In the genomic region with DNA sequence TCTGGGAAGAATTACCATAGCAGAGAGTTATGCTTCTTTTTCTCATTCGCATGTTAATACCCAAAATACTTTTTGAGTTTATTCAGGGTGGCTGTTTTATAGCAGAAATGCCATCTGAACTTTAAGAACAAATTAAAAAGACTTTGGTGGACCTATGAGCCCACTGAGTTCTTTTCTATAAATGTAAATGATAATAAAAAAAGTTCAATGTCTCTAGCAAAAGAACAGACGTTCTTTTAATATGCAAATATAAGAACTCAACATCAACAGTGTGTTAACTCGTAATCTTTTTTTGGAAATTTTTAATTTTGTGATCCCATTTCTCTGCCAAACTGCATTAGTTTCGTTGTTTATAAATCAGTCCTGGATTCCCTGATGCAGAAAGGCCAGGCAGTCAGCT, we compare ENCODE assay signal across 21 cellular contexts.
"Had no signal": no experiment of that assay in that cellular context is flagged by ENCODE, and none has a peak within 500 bp of the region (broad histone marks: within the 10 kb centered on the region; RNA-seq: fewer than 3 reads in every experiment).

No MANE protein-coding gene starts in this region.

- H3K36me3 ChIP-seq: esophagus muscularis mucosa, gastroesophageal sphincter, heart left ventricle, left lung, lower lobe of right lung had no signal

- H3K4me3 ChIP-seq: coronary artery, dorsolateral prefrontal cortex, esophagus muscularis mucosa, gastroesophageal sphincter, heart left ventricle, left lung, lower lobe of right lung had no signal

- FAIRE-seq: colon, endothelial cell of umbilical vein, frontal cortex, islet of Langerhans, keratinocyte had no signal

- DNase-seq: dermis blood vessel endothelial cell; dorsolateral prefrontal cortex; effector CD4-positive, alpha-beta T cell; effector memory CD4-positive, alpha-beta T cell; foreskin keratinocyte; heart left ventricle; hippocampal formation; left cardiac atrium; left lung; left ventricle myocardium superior; lower lobe of right lung; mesenchymal stem cell; midbrain had no signal

- H3K4me1 ChIP-seq: esophagus muscularis mucosa, foreskin keratinocyte, gastroesophageal sphincter, heart left ventricle, left lung, lower lobe of right lung had no signal

- H3K27ac ChIP-seq: coronary artery, dorsolateral prefrontal cortex, esophagus muscularis mucosa, foreskin keratinocyte, gastroesophageal sphincter, heart left ventricle, left lung, lower lobe of right lung had no signal

- H3K27me3 ChIP-seq: dorsolateral prefrontal cortex, esophagus muscularis mucosa, foreskin keratinocyte, gastroesophageal sphincter, heart left ventricle, left lung had no signal

- H3K9me3 ChIP-seq: lower lobe of right lung had no signal
